Comparison of ENCODE assay signal across 8 cellular contexts in genomic region chr7:111098011-111098925, GRCh38. TPM values are rescaled to one million over a fixed set of nuclear protein-coding genes. Genes with fewer than 3 reads are reported as not detected.
DNase-seq lines count a peak whose midpoint lies in the region; ATAC-seq, FAIRE-seq and TF ChIP-seq lines count a peak whose summit lies in the region.

No MANE protein-coding gene starts in this region.

- H3K79me2 ChIP-seq in KMS-11 (ENCODE audit: insufficient read depth, low read depth), result no peaks in the 10 kb centered on the region

- H3K27ac ChIP-seq in KMS-11, result no peak overlapping the region
- H3K27ac ChIP-seq in lower lobe of right lung, result no peak overlapping the region
- no peak overlapping the region for H3K27ac ChIP-seq in tibial nerve

- H3K27me3 Mint-ChIP-seq in T-helper 17 cell, result no peaks in the 10 kb centered on the region

- no peaks in the 10 kb centered on the region for H3K36me3 Mint-ChIP-seq in T-helper 17 cell (ENCODE audit: low read depth)

- no peak overlapping the region for H2AFZ ChIP-seq in KMS-11 (ENCODE audit: low read depth)

- no peak overlapping the region for H3K27ac Mint-ChIP-seq in T-helper 17 cell

- TF ChIP-seq POLR2A in tibial nerve (IDR thresholded peaks at IDR 0.05), result no peak

- no peak for DNase-seq in GM10266 (ENCODE audit: extremely low spot score)
- DNase-seq in T-helper 17 cell, result peak in 2 of 3 donors; percentile 8 to 39
- DNase-seq in bronchial epithelial cell (ENCODE audit: low read depth), result peak; percentile 31
- DNase-seq in lower lobe of right lung, result no peak
- no peak for DNase-seq in tibial nerve (ENCODE audit: low spot score in 2 of 2)
- DNase-seq in occipital lobe (lab: John Stamatoyannopoulos, UW), result no peak

- H4K20me1 ChIP-seq in KMS-11 (ENCODE audit: insufficient read depth), result no peaks in the 10 kb centered on the region

- H3K4me3 Mint-ChIP-seq in T-helper 17 cell, result no peak overlapping the region

- TF ChIP-seq CTCF in GM10266 (IDR thresholded peaks at IDR 0.05; ENCODE audit: control insufficient read depth, insufficient read depth, low read depth, missing control alignments) (peak; percentile 67), KMS-11 (conservative IDR thresholded peaks at IDR 0.05; ENCODE audit: low read depth, low read length) (peak; percentile 58), bronchial epithelial cell (IDR thresholded peaks at IDR 0.05; ENCODE audit: insufficient read depth, low read length, severe bottlenecking) (peak; percentile 61), lower lobe of right lung (IDR thresholded peaks at IDR 0.05) (peak; percentile 63), tibial nerve (IDR thresholded peaks at IDR 0.05) (peak in 4 of 5 experiments; percentile 16 to 43 (median 36))

- ATAC-seq in GM21528 (IDR thresholded peaks at IDR 0.05; ENCODE audit: low FRiP score, unreplicated experiment) (peak; percentile 81), T-helper 17 cell (peak; percentile 86), lower lobe of right lung (peak in 1 of 2 donors; percentile 59)

- H3K4me3 ChIP-seq in KMS-11 (IDR thresholded peaks at IDR 0.05; ENCODE audit: insufficient read depth, low read depth, low read length) (no peak overlapping the region), bronchial epithelial cell (ENCODE audit: low read depth, low read length) (no peak overlapping the region), lower lobe of right lung (no peak overlapping the region), tibial nerve (no peak overlapping the region)

- no peaks in the 10 kb centered on the region for H3K36me3 ChIP-seq in KMS-11 (ENCODE audit: insufficient read depth)
- H3K36me3 ChIP-seq in bronchial epithelial cell (ENCODE audit: control insufficient read depth, insufficient read depth, low read length), result no peaks in the 10 kb centered on the region
- H3K36me3 ChIP-seq in lower lobe of right lung, result no peaks in the 10 kb centered on the region
- no peaks in the 10 kb centered on the region for H3K36me3 ChIP-seq in tibial nerve

- peaks cover 5% of the 10 kb centered on the region for H3K4me1 Mint-ChIP-seq in T-helper 17 cell

- no peak overlapping the region for H3K4me2 ChIP-seq in KMS-11

- H3K27me3 ChIP-seq in KMS-11 (ENCODE audit: insufficient read depth, low read depth) (no peaks in the 10 kb centered on the region), bronchial epithelial cell (ENCODE audit: control insufficient read depth, insufficient read depth, low read length) (no peaks in the 10 kb centered on the region), lower lobe of right lung (ENCODE audit: low read depth) (no peaks in the 10 kb centered on the region), tibial nerve (no peaks in the 10 kb centered on the region)

- intact Hi-C loops in lower lobe of right lung (cut with DNase I), result no loop called here

- peaks cover 20% of the 10 kb centered on the region for H3K4me1 ChIP-seq in KMS-11 (ENCODE audit: low read depth, poor library complexity, severe bottlenecking)
- no peaks in the 10 kb centered on the region for H3K4me1 ChIP-seq in lower lobe of right lung
- peaks cover 0 to 7% (median 0%) of the 10 kb centered on the region in 4 donors for H3K4me1 ChIP-seq in tibial nerve

- H3K9me3 ChIP-seq in T-helper 17 cell (ENCODE audit: control insufficient read depth, low read length, poor library complexity, severe bottlenecking) (no peaks in the 10 kb centered on the region), lower lobe of right lung (no peaks in the 10 kb centered on the region), tibial nerve (no peaks in the 10 kb centered on the region)

- H3K9ac ChIP-seq in KMS-11, result no peak overlapping the region

- WGBS in tibial nerve, 2 donors, result 52 to 54% methylated on average over 10 of the region's 10 CpGs

- TF ChIP-seq EP300 in tibial nerve (IDR thresholded peaks at IDR 0.05), result no peak

- no peak for FAIRE-seq in bronchial epithelial cell (lab: Jason Lieb, UNC)

RNA-seq across cellular contexts. Expression of gene LRRN3, which starts 7.3 kb away (rescaled TPM):
- 10 to 100 TPM in 1 of 2 donors, 1 to 10 TPM in 1; 1.9 to 16.0 TPM for total RNA-seq in T-helper 17 cell
- not detected in 2 replicates for total RNA-seq in bronchial epithelial cell
- 6.1 TPM for total RNA-seq in lower lobe of right lung
- total RNA-seq in tibial nerve, result 1 to 10 TPM; 1.8 to 6.5 (median 3.8) TPM
- 187 TPM for total RNA-seq in occipital lobe

Comparison
In these comparisons a context has a peak if more than half of its experiments do, and no peak if none do; other contexts are left out.
1. DNase-seq: peak in T-helper 17 cell (2 of 3) and bronchial epithelial cell (single experiment); none in GM10266 (single experiment), lower lobe of right lung (single experiment), tibial nerve (0 of 2) and occipital lobe (single experiment).
2. RNA of gene LRRN3, which starts 7.3 kb away (total RNA-seq): 187 TPM in occipital lobe (single experiment); 1.9 to 16.0 TPM in T-helper 17 cell, 6.1 TPM in lower lobe of right lung (single experiment), 1.8 to 6.5 TPM in tibial nerve and not detected in bronchial epithelial cell; every median in the first group is over 10 times any median in the second.
3. Peak in every context shown above with its lines, with median percentiles within 50 percentile points of each other: CTCF ChIP-seq.